1 cellular context compared by ENCODE assay signal in genomic region chr7:102295346-102296178, GRCh38.
TF ChIP-seq lines count a peak whose summit lies in the region.

No MANE protein-coding gene starts in this region.

TF ChIP-seq in IMR-90, 13 proteins besides CTCF, POLR2A, EP300 and RAD21 (continued from another document):
- TF ChIP-seq USF2 (IDR thresholded peaks at IDR 0.05; ENCODE audit: low read depth, low read length) (no peak), RCOR1 (IDR thresholded peaks at IDR 0.05; ENCODE audit: insufficient replicate concordance, low read length) (no peak), CHD1 (IDR thresholded peaks at IDR 0.05; ENCODE audit: low read depth, low read length) (no peak), BHLHE40 (IDR thresholded peaks at IDR 0.05; ENCODE audit: low read depth, low read length) (no peak), SMC3 (IDR thresholded peaks at IDR 0.05; ENCODE audit: low read depth, low read length) (no peak)
